ENCODE assay signal across 9 cellular contexts in the genomic region with DNA sequence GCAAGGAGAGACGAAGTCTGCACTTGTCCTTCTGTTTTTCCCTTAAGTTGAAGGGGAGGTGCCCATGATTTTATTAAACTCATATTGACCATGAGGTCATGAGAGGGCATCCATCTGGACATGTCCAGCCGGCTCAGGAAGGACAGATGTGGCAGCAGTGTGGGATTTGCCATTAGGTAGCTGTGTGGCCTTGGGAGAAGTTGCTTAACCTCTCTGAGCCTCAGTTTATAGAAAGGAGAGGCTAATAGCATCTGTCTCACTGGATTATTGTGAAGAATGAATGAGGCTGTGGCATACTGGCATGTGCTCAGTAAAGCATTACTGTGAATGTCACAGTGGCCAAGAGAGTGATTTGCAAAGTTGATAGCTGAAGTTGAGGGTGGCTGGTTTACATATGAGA. TPM values are rescaled to one million over a fixed set of nuclear protein-coding genes. Genes with fewer than 3 reads are reported as not detected.
DNase-seq lines count a peak whose midpoint lies in the region; ATAC-seq, FAIRE-seq and TF ChIP-seq lines count a peak whose summit lies in the region.
"Had no signal": no experiment of that assay in that cellular context is flagged by ENCODE, and none has a peak within 500 bp of the region (broad histone marks: within the 10 kb centered on the region; RNA-seq: fewer than 3 reads in every experiment).

No MANE protein-coding gene starts in this region.

- peaks cover 14% of the 10 kb centered on the region for H3K79me2 ChIP-seq in KMS-11 (ENCODE audit: insufficient read depth, low read depth)

- peak overlapping the region; percentile 54 for H3K4me2 ChIP-seq in KMS-11

- H3K9me3 ChIP-seq in naive thymus-derived CD4-positive, alpha-beta T cell (ENCODE audit: control insufficient read depth in 2 of 3, low read length in 3 of 3) = peaks cover 0 to 16% (median 7%) of the 10 kb centered on the region in 3 experiments
- H3K9me3 ChIP-seq: prostate gland had no signal

- H4K20me1 ChIP-seq in KMS-11 (ENCODE audit: insufficient read depth) = no peaks in the 10 kb centered on the region

- no peak for FAIRE-seq in bronchial epithelial cell (lab: Jason Lieb, UNC)

- peaks cover 0 to 2% (median 0%) of the 10 kb centered on the region in 5 donors for H3K27me3 Mint-ChIP-seq in naive thymus-derived CD4-positive, alpha-beta T cell

- no peak for ATAC-seq in naive thymus-derived CD4-positive, alpha-beta T cell
- ATAC-seq in HG03097 (IDR thresholded peaks at IDR 0.05; ENCODE audit: low FRiP score, unreplicated experiment) (no peak), GM18502 (IDR thresholded peaks at IDR 0.05; ENCODE audit: poor library complexity, unreplicated experiment) (no peak)

- H3K4me1 Mint-ChIP-seq in naive thymus-derived CD4-positive, alpha-beta T cell = peaks cover 13 to 35% (median 24%) of the 10 kb centered on the region in 7 donors

- H3K4me3 ChIP-seq in KMS-11 (IDR thresholded peaks at IDR 0.05; ENCODE audit: insufficient read depth, low read depth, low read length) (no peak overlapping the region), bronchial epithelial cell (ENCODE audit: low read depth, low read length) (peak overlapping the region; percentile 99)
- peak overlapping the region; percentile 98 for H3K4me3 ChIP-seq in naive thymus-derived CD4-positive, alpha-beta T cell (ENCODE audit: low read length)

- intact Hi-C loops in naive thymus-derived CD4-positive, alpha-beta T cell (cut with micrococcal nuclease) = loop anchor here (2.0 to 5.0 kb wide), 2 partner anchors 203 to 856 kb away; a partner anchor contains a TSS

- peak overlapping the region; percentile 78; the same call in 1 of the 2 replicates for H3K9ac ChIP-seq in KMS-11

- H3K27me3 ChIP-seq in KMS-11 (ENCODE audit: insufficient read depth, low read depth) (no peaks in the 10 kb centered on the region), bronchial epithelial cell (ENCODE audit: control insufficient read depth, insufficient read depth, low read length) (no peaks in the 10 kb centered on the region)
- no peaks in the 10 kb centered on the region for H3K27me3 ChIP-seq in naive thymus-derived CD4-positive, alpha-beta T cell (ENCODE audit: control insufficient read depth in 2 of 2, insufficient read depth in 2 of 2, low read length in 2 of 2)

- no peaks in the 10 kb centered on the region; the same call in 1 of the 2 replicates for H3K36me3 ChIP-seq in KMS-11 (ENCODE audit: insufficient read depth)
- H3K36me3 ChIP-seq in bronchial epithelial cell (ENCODE audit: control insufficient read depth, insufficient read depth, low read length) = peaks cover 17% of the 10 kb centered on the region
- peaks cover 6 to 43% (median 11%) of the 10 kb centered on the region in 3 experiments for H3K36me3 ChIP-seq in naive thymus-derived CD4-positive, alpha-beta T cell (ENCODE audit: control insufficient read depth in 2 of 3, insufficient read depth in 3 of 3, low read length in 3 of 3)
- H3K36me3 ChIP-seq: prostate gland had no signal

- peaks cover 18% of the 10 kb centered on the region for H3K4me1 ChIP-seq in KMS-11 (ENCODE audit: low read depth, poor library complexity, severe bottlenecking)
- H3K4me1 ChIP-seq in naive thymus-derived CD4-positive, alpha-beta T cell (ENCODE audit: control insufficient read depth in 2 of 2, insufficient read depth in 2 of 2, low read length in 2 of 2) = peaks cover 14 to 16% of the 10 kb centered on the region in 2 donors

- DNase-seq in bronchial epithelial cell (ENCODE audit: low read depth) = no peak
- no peak for DNase-seq in naive thymus-derived CD4-positive, alpha-beta T cell
- DNase-seq in GM19238 (ENCODE audit: insufficient read length, low spot score) = no peak
- no peak for DNase-seq in activated CD4-positive, alpha-beta T cell treated with anti-CD3 and anti-CD28 coated beads for 1 hour

- peak overlapping the region; percentile 30 to 99 (median 88) for H3K27ac Mint-ChIP-seq in naive thymus-derived CD4-positive, alpha-beta T cell

- peak overlapping the region; percentile 96 to 100 (median 98) for H3K4me3 Mint-ChIP-seq in naive thymus-derived CD4-positive, alpha-beta T cell

- H2AFZ ChIP-seq in KMS-11 (ENCODE audit: low read depth) = no peak overlapping the region

- CTCF ChIA-PET in naive thymus-derived CD4-positive, alpha-beta T cell (lab: Charles Lee) = interaction anchor here (4.1 kb wide), 1 partner anchor 17 kb away, joined by 35 read pairs; a partner anchor contains a TSS

- H3K36me3 Mint-ChIP-seq in naive thymus-derived CD4-positive, alpha-beta T cell = peaks cover 10 to 21% (median 16%) of the 10 kb centered on the region in 5 donors

- peaks cover 0 to 21% (median 7%) of the 10 kb centered on the region in 11 donors for H3K9me3 Mint-ChIP-seq in naive thymus-derived CD4-positive, alpha-beta T cell

- H3K27ac ChIP-seq in C4-2B (peak overlapping the region; percentile 93; the same call in 1 of the 2 replicates), KMS-11 (no peak overlapping the region)
- peak overlapping the region; percentile 22 for H3K27ac ChIP-seq in naive thymus-derived CD4-positive, alpha-beta T cell (ENCODE audit: low read depth, low read length)

- TF ChIP-seq CTCF in C4-2B (conservative IDR thresholded peaks at IDR 0.05) (no peak), KMS-11 (conservative IDR thresholded peaks at IDR 0.05; ENCODE audit: low read depth, low read length) (no peak), bronchial epithelial cell (IDR thresholded peaks at IDR 0.05; ENCODE audit: insufficient read depth, low read length, severe bottlenecking) (no peak)

- POLR2A ChIA-PET in naive thymus-derived CD4-positive, alpha-beta T cell (lab: Charles Lee) = interaction anchor here (1.5 to 3.3 kb wide), 2 partner anchors 18 to 217 kb away, joined by 5 to 25 read pairs; a partner anchor contains a TSS

RNA-seq across cellular contexts. Expression of a gene that starts 1.2 kb away (rescaled TPM):
- total RNA-seq in bronchial epithelial cell = 11.3 and 16.3 TPM in 2 replicates
- 10 to 100 TPM in 3 of 5 experiments, 1 to 10 TPM in 2; 8.3 to 13.5 (median 11.3) TPM for total RNA-seq in naive thymus-derived CD4-positive, alpha-beta T cell
- polyA plus RNA-seq in naive thymus-derived CD4-positive, alpha-beta T cell = 10 to 100 TPM; 24.9 to 27.9 TPM

RNA-seq across cellular contexts. Expression of a gene that starts 18.5 kb away (rescaled TPM):
- 64.4 and 70.3 TPM in 2 replicates for total RNA-seq in bronchial epithelial cell
- under 1 TPM in 4 of 5 experiments, not detected in 1; 0.10 to 0.84 (median 0.36) TPM for total RNA-seq in naive thymus-derived CD4-positive, alpha-beta T cell
- under 1 TPM in 1 of 2 donors, not detected in 1; 0.22 TPM for polyA plus RNA-seq in naive thymus-derived CD4-positive, alpha-beta T cell

Comparison
In these comparisons a context has a peak if more than half of its experiments do, and no peak if none do; other contexts are left out.
1. RNA of a gene that starts 18.5 kb away (total RNA-seq): 64.4 to 70.3 TPM in bronchial epithelial cell; 0.10 to 0.84 TPM in naive thymus-derived CD4-positive, alpha-beta T cell; every median in the first group is over 10 times any median in the second.